In genomic region chrX:154486396-154487207, GRCh38 we compare ENCODE assay signal across 8 cellular contexts. TPM values are rescaled to one million over a fixed set of nuclear protein-coding genes. Genes with fewer than 3 reads are reported as not detected.
DNase-seq lines count a peak whose midpoint lies in the region; FAIRE-seq and TF ChIP-seq lines count a peak whose summit lies in the region.

Gene UBL4A, minus strand, starts transcription at chrX:154486615. Its CDS starts 31 bp downstream, at chrX:154486584.

- H3K79me2 ChIP-seq in keratinocyte (ENCODE audit: control insufficient read depth, insufficient read depth, low read length), result peaks cover 11% of the 10 kb centered on the region

- H3K27ac ChIP-seq in VCaP, result peak within 1 kb of the TSS; percentile 85
- no peak within 1 kb of the TSS for H3K27ac ChIP-seq in keratinocyte (ENCODE audit: control insufficient read depth, insufficient read depth, low read length)

- H3K9ac ChIP-seq in keratinocyte (ENCODE audit: control insufficient read depth, extremely low read depth, insufficient read depth, low read length), result peak within 1 kb of the TSS; percentile 60

- peak; percentile 45 for DNase-seq in NCI-H345 (lab: John Stamatoyannopoulos, UW)
- DNase-seq in NCI-H345 treated with DMSO at 0.1 percent for 48 hours (lab: John Stamatoyannopoulos, UW; ENCODE audit: unreplicated experiment), result no peak
- DNase-seq in MV-4-11 (lab: John Stamatoyannopoulos, UW), result peak; percentile 16
- DNase-seq in central memory CD4-positive, alpha-beta T cell, result peak; percentile 38
- peak; percentile 5 for DNase-seq in keratinocyte (ENCODE audit: low read depth, low spot score)
- peak; percentile 63 for DNase-seq in stimulated activated CD4-positive, alpha-beta T cell treated with anti-CD3 and anti-CD28 coated beads, Interleukin-12 subunit alpha, Interleukin-12 subunit beta, amount 100 ng/mL, for 4 hours
- DNase-seq in cortex of kidney (lab: John Stamatoyannopoulos, UW), result no peak

- no peak for FAIRE-seq in keratinocyte (lab: Jason Lieb, UNC)

- no peak within 1 kb of the TSS for H2AFZ ChIP-seq in keratinocyte (ENCODE audit: control insufficient read depth, low read length)

- peaks cover 13% of the 10 kb centered on the region for H3K4me1 ChIP-seq in keratinocyte (ENCODE audit: control insufficient read depth, extremely low read depth, insufficient read depth, low read length)

- H3K4me2 ChIP-seq in keratinocyte (ENCODE audit: control insufficient read depth, extremely low read depth, insufficient read depth, low read depth, low read length), result peak within 1 kb of the TSS; percentile 70

- no peaks in the 10 kb centered on the region for H3K9me3 ChIP-seq in keratinocyte (ENCODE audit: control insufficient read depth, low read depth, low read length)

- H3K4me3 ChIP-seq in keratinocyte (ENCODE audit: control insufficient read depth in 2 of 3, extremely low read depth in 1 of 3, insufficient read depth in 2 of 3, low read depth in 1 of 3, low read length in 3 of 3), result peak within 1 kb of the TSS; percentile 47 to 58 (median 55)

- H3K36me3 ChIP-seq in keratinocyte (ENCODE audit: control insufficient read depth in 2 of 2, extremely low read depth in 1 of 2, insufficient read depth in 2 of 2, low read length in 2 of 2), result peaks cover 5 to 8% of the 10 kb centered on the region in 2 experiments

- dilution Hi-C loops in keratinocyte (cut with MboI; ENCODE audit: extremely low pct_ligation_motif_present, low sequenced_read_pairs), result no loop called here

- no peaks in the 10 kb centered on the region for H3K9me1 ChIP-seq in keratinocyte (ENCODE audit: control insufficient read depth, extremely low read depth, insufficient read depth, low read length)

- TF ChIP-seq CTCF in VCaP (conservative IDR thresholded peaks at IDR 0.05), result no peak
- no peak for TF ChIP-seq CTCF in keratinocyte (optimal IDR thresholded peaks at IDR 0.05 in 1 of 3, IDR thresholded peaks at IDR 0.05 in 1 of 3, conservative IDR thresholded peaks at IDR 0.05 in 1 of 3; ENCODE audit: extremely low read depth in 1 of 3, insufficient read depth in 2 of 3, low read length in 3 of 3)

- no peaks in the 10 kb centered on the region for H3K27me3 ChIP-seq in keratinocyte (ENCODE audit: control insufficient read depth, extremely low read depth, insufficient read depth, low read length)

- H4K20me1 ChIP-seq in keratinocyte (ENCODE audit: control insufficient read depth, extremely low read depth, insufficient read depth, low read length), result no peaks in the 10 kb centered on the region

RNA-seq across cellular contexts. Expression of gene UBL4A, which starts in this region (rescaled TPM):
- 15.2 to 26.7 TPM (median 20.4 TPM) in 3 replicates for polyA plus RNA-seq in keratinocyte
- polyA plus RNA-seq in keratinocyte (2011; ENCODE audit: low read depth), result 6.4 TPM
- polyA plus RNA-seq in keratinocyte (2011; cell fraction: cytosol; rRNA removed), result 17.7 and 25.1 TPM in 2 replicates
- 10.3 and 13.2 TPM in 2 replicates for polyA plus RNA-seq in keratinocyte (2011; cell fraction: nucleus; rRNA removed)
- 16.5 and 25.0 TPM in 2 replicates for polyA plus RNA-seq in keratinocyte (2012; ENCODE audit: low replicate concordance)
- polyA minus RNA-seq in keratinocyte, result 18.1 to 23.2 TPM (median 22.4 TPM) in 3 replicates
- 31.3 TPM for polyA minus RNA-seq in keratinocyte (2011; cell fraction: cytosol; rRNA and poly(A)+ RNA removed)
- polyA minus RNA-seq in keratinocyte (2011; cell fraction: nucleus; rRNA and poly(A)+ RNA removed), result 8.1 and 10.2 TPM in 2 replicates

Comparison
In these comparisons a context has a peak if more than half of its experiments do, and no peak if none do; other contexts are left out.
1. DNase-seq: peak in NCI-H345 (single experiment), MV-4-11 (single experiment), central memory CD4-positive, alpha-beta T cell (single experiment), keratinocyte (single experiment) and stimulated activated CD4-positive, alpha-beta T cell treated with anti-CD3 and anti-CD28 coated beads, Interleukin-12 subunit alpha, Interleukin-12 subunit beta, amount 100 ng/mL, for 4 hours (single experiment); none in NCI-H345 treated with DMSO at 0.1 percent for 48 hours (single experiment) and cortex of kidney (single experiment).